In the genomic region with DNA sequence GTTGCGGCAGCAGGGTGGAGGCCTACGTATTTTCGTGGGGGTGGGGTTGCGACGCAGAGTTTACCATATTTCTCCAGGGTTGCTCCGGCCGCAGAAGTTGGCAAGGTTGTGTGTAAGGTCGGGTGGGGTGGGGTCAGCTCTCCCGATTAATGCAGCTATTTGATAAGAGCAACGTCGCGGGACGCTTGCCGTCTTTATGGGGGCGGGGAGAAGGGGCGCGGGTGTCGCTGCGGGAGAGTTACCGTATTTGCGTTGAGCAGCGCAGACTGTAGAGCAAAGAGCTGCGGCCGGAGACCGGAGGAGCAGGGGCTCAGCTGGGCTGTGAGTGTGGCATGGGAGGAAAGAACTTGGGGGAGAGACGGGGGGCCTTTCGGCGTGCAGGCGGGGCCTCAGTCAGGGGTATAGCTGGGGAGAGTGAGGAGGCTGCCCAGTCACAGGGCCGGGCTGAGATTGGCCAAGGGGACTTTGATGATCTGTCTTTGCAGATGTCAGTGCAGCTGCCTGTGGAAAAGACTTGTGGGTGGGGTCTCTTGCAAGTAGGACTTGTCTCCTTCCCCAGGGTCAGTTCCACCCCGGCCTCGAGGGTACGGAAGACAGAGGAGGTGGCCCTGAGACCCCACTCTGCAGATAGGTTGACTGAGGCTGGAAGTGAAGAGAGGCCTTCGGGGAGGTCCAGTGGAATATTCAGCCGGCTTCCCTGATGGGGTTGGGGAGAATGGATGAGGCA, we compare ENCODE assay signal across 8 cellular contexts. TPM values are rescaled to one million over a fixed set of nuclear protein-coding genes. Genes with fewer than 3 reads are reported as not detected.
DNase-seq lines count a peak whose midpoint lies in the region; FAIRE-seq and TF ChIP-seq lines count a peak whose summit lies in the region.

No MANE protein-coding gene starts in this region.

- TF ChIP-seq CTCF in WI38 (IDR thresholded peaks at IDR 0.05; ENCODE audit: low read depth, low read length) (no peak), H1 (IDR thresholded peaks at IDR 0.05; ENCODE audit: control extremely low read depth in 1 of 3, insufficient read depth in 1 of 3, low read depth in 1 of 3, low read length in 3 of 3) (no peak)

- peak; percentile 34 for TF ChIP-seq POLR2A in GM19193 (IDR thresholded peaks at IDR 0.05; ENCODE audit: extremely low read depth, insufficient read depth, insufficient read length)
- no peak for TF ChIP-seq POLR2A in H1 (IDR thresholded peaks at IDR 0.05; ENCODE audit: control extremely low read depth in 1 of 2, low read depth in 2 of 2, low read length in 2 of 2)

- peak overlapping the region; percentile 100; the same call in 1 of the 2 replicates for H2BK5ac ChIP-seq in H1 (ENCODE audit: low read depth, low read length)

- H3K36me3 ChIP-seq in H1 (ENCODE audit: control insufficient read depth in 2 of 4, insufficient read depth in 4 of 4, low read length in 3 of 4) = peaks cover 7 to 24% (median 10%) of the 10 kb centered on the region in 4 experiments; a peak in 7 of 8 replicates

- FAIRE-seq in H1 (lab: Jason Lieb, UNC) = no peak

- peak overlapping the region; percentile 45 for H2BK12ac ChIP-seq in H1 (ENCODE audit: low read depth, low read length)

- peak overlapping the region; percentile 4; the same call in 1 of the 2 replicates for H2BK15ac ChIP-seq in H1 (ENCODE audit: low read length)

- H3K79me1 ChIP-seq in H1 (ENCODE audit: low read depth, low read length) = peaks cover 5% of the 10 kb centered on the region

- H4K91ac ChIP-seq in H1 (replicated peaks; ENCODE audit: insufficient read length, low read length) = peak overlapping the region; percentile 80

- CTCF ChIA-PET in H1 (lab: Charles Lee; ENCODE audit: partially characterized antibody) = interaction anchor here (0.9 to 3.8 kb wide), 12 partner anchors 12 to 90 kb away, joined by 3 to 16 read pairs (median 6); no protein-coding TSS in a partner anchor

- H3K18ac ChIP-seq in H1 (ENCODE audit: extremely low read depth, low read length) = peak overlapping the region; percentile 42

- peak overlapping the region; percentile 18; the same call in 1 of the 2 replicates for H2BK20ac ChIP-seq in H1 (ENCODE audit: low read length)

- no peak overlapping the region for H3K4ac ChIP-seq in H1 (replicated peaks; ENCODE audit: insufficient read length, low read depth, low read length)

- no peaks in the 10 kb centered on the region for H4K20me1 ChIP-seq in H1 (replicated peaks in 1 of 2; ENCODE audit: control insufficient read depth in 1 of 2, insufficient read depth in 2 of 2, low read length in 2 of 2)

- no peak overlapping the region for H3K14ac ChIP-seq in H1 (ENCODE audit: insufficient read length)

- DNase-seq in A172 (ENCODE audit: low spot score) = peak; percentile 11
- peak in 1 of 2 experiments; percentile 78 for DNase-seq in H1 (ENCODE audit: low read depth in 1 of 2, low spot score in 2 of 2)
- DNase-seq in midbrain (lab: John Stamatoyannopoulos, UW) = peak; percentile 71
- no peak for DNase-seq in NCI-H345 (lab: John Stamatoyannopoulos, UW)
- DNase-seq in SW 1271 (lab: John Stamatoyannopoulos, UW) = no peak

- peaks cover 4% of the 10 kb centered on the region; the same call in 1 of the 2 replicates for H3K23me2 ChIP-seq in H1 (ENCODE audit: low read depth, low read length)

- H3K4me3 ChIP-seq in WI38 (ENCODE audit: low read depth, low read length) (peak overlapping the region; percentile 64), H1 (ENCODE audit: extremely low read depth in 1 of 4, insufficient read depth in 2 of 4, low read depth in 3 of 4, low read length in 4 of 4) (peak overlapping the region; percentile 49 to 79 (median 61))

- no peak for TF ChIP-seq RAD21 in H1 (IDR thresholded peaks at IDR 0.05 in 1 of 2, conservative IDR thresholded peaks at IDR 0.05 in 1 of 2; ENCODE audit: low read depth in 2 of 2, low read length in 2 of 2)

- peak overlapping the region; percentile 60 for H3K56ac ChIP-seq in H1 (replicated peaks; ENCODE audit: insufficient read length, low read depth, low read length)

- H4K8ac ChIP-seq in H1 (ENCODE audit: extremely low read depth, insufficient read depth, low read length) = peak overlapping the region; percentile 32

- peak overlapping the region; percentile 67; the same call in 1 of the 2 replicates for H2AK5ac ChIP-seq in H1 (ENCODE audit: low read depth, low read length)

- H3K27me3 ChIP-seq in H1 (replicated peaks in 1 of 4; ENCODE audit: control insufficient read depth in 3 of 4, extremely low read depth in 1 of 4, insufficient read depth in 3 of 4, low read length in 3 of 4) = no peaks in the 10 kb centered on the region

- H3K23ac ChIP-seq in H1 (ENCODE audit: insufficient read length) = no peak overlapping the region

- peak overlapping the region in 3 of 4 experiments; percentile 8 to 43 (median 42); a peak in 4 of 7 replicates for H3K9ac ChIP-seq in H1 (replicated peaks in 1 of 4; ENCODE audit: extremely low read depth in 1 of 4, low read depth in 3 of 4, low read length in 3 of 4)

- POLR2A ChIA-PET in H1 (lab: Charles Lee; ENCODE audit: partially characterized antibody) = interaction anchor here (0.7 to 14.9 kb wide), 14 partner anchors 8 to 94 kb away, joined by 3 to 230 read pairs (median 8); a partner anchor contains a TSS

- peaks cover 0 to 24% of the 10 kb centered on the region in 2 experiments; a peak in 2 of 4 replicates for H3K79me2 ChIP-seq in H1 (ENCODE audit: control insufficient read depth in 1 of 2, insufficient read depth in 2 of 2, low read length in 2 of 2)

- H2BK120ac ChIP-seq in H1 (replicated peaks; ENCODE audit: low read depth, low read length) = peak overlapping the region; percentile 81

- H2AFZ ChIP-seq in H1 (ENCODE audit: low read length) = no peak overlapping the region

- H3K4me2 ChIP-seq in H1 (ENCODE audit: insufficient read depth in 1 of 2, low read depth in 2 of 2, low read length in 2 of 2) = peak overlapping the region; percentile 75 to 77

- 7% methylated on average over 29 of the region's 35 CpGs; no CpG with 5 or more reads in 1 of the 2 experiments for WGBS in H1 (ENCODE audit: extremely low coverage in 1 of 2, insufficient coverage in 1 of 2, insufficient read length in 1 of 2, insufficient replicate concordance in 2 of 2, low coverage in 1 of 2, low lambda C conversion rate in 2 of 2, missing lambda C conversion rate in 1 of 2), 2 experiments

- no peak for TF ChIP-seq EP300 in H1 (IDR thresholded peaks at IDR 0.05; ENCODE audit: borderline replicate concordance in 1 of 2, low read depth in 2 of 2, low read length in 2 of 2)

- H3K27ac ChIP-seq in H1 (ENCODE audit: low read depth, low read length) = peak overlapping the region; percentile 40; the same call in 1 of the 2 replicates
- peak overlapping the region; percentile 89 for H3K27ac ChIP-seq in temporal lobe (ENCODE audit: low read depth, low read length)

- peak overlapping the region; percentile 60 for H4K5ac ChIP-seq in H1 (ENCODE audit: insufficient read length, low read depth, low read length)

- H3K4me1 ChIP-seq in H1 (replicated peaks in 1 of 4; ENCODE audit: control insufficient read depth in 3 of 4, insufficient read depth in 4 of 4, low read length in 3 of 4) = peaks cover 34 to 51% (median 40%) of the 10 kb centered on the region in 4 experiments

- H3K9me3 ChIP-seq in H1 (ENCODE audit: insufficient read depth in 2 of 2, low read depth in 1 of 2, low read length in 1 of 2) = no peaks in the 10 kb centered on the region

TF ChIP-seq in H1, 55 proteins besides CTCF, POLR2A, EP300 and RAD21 (continues in another document):
- TF ChIP-seq FOSL1 (IDR thresholded peaks at IDR 0.05; ENCODE audit: insufficient read depth, low read depth, low read length) (0 out of 2 replicates have a peak, but pooled peaks have one; percentile 75), ASH2L (IDR thresholded peaks at IDR 0.05; ENCODE audit: low read length) (peak; percentile 45), MAFK (IDR thresholded peaks at IDR 0.05; ENCODE audit: low read depth, low read length) (peak; percentile 50; the same call in 1 of the 2 replicates), KDM1A (IDR thresholded peaks at IDR 0.05; ENCODE audit: borderline replicate concordance, low read length) (peak; percentile 79)

RNA-seq across cellular contexts. Expression of a gene that starts 26.6 kb away (rescaled TPM):
- 5.7 and 11.1 TPM in 2 replicates for total RNA-seq in A172 (2014; rRNA removed; shearing (Covaris generic))
- total RNA-seq in H1 (2021; fragmentation: NEBNext Ultra II Directional; extraction: Animal tissue kit (Norgen Biotek cat#: 25700)) = 21.5 and 24.9 TPM in 2 replicates
- 13.6 and 22.5 TPM in 2 replicates for polyA plus RNA-seq in H1 (2011; rRNA removed)
- 23.8 TPM for polyA plus RNA-seq in H1 (2011; cell fraction: cytosol; rRNA removed)
- polyA plus RNA-seq in H1 (2011; cell fraction: nucleus; rRNA removed) = 26.9 TPM
- polyA plus RNA-seq in H1 (2012, experiment 1 of 2) = 12.3 to 21.8 TPM (median 20.3 TPM) in 4 replicates
- polyA plus RNA-seq in H1 (2012, experiment 2 of 2) = 13.0 TPM
- polyA plus RNA-seq in H1 (2013, experiment 1 of 2) = 9.1 TPM
- 8.5 TPM for polyA plus RNA-seq in H1 (2013, experiment 2 of 2)
- 2.5 and 2.9 TPM in 2 replicates for polyA minus RNA-seq in H1 (2011; rRNA and poly(A)+ RNA removed)
- 21.4 TPM for polyA minus RNA-seq in H1 (2011; cell fraction: cytosol; rRNA and poly(A)+ RNA removed)
- 15.7 TPM for polyA minus RNA-seq in H1 (2011; cell fraction: nucleus; rRNA and poly(A)+ RNA removed)
- total RNA-seq in temporal lobe = 9.3 TPM

RNA-seq across cellular contexts. Expression of a gene that starts 37.1 kb away (rescaled TPM):
- total RNA-seq in A172 (2014; rRNA removed; shearing (Covaris generic)) = 237 and 258 TPM in 2 replicates
- total RNA-seq in H1 (2021; fragmentation: NEBNext Ultra II Directional; extraction: Animal tissue kit (Norgen Biotek cat#: 25700)) = 125 and 130 TPM in 2 replicates
- polyA plus RNA-seq in H1 (2011; rRNA removed) = 98.6 and 147 TPM in 2 replicates
- polyA plus RNA-seq in H1 (2011; cell fraction: cytosol; rRNA removed) = 110 TPM
- polyA plus RNA-seq in H1 (2011; cell fraction: nucleus; rRNA removed) = 159 TPM
- 81.6 to 105 TPM (median 96.5 TPM) in 4 replicates for polyA plus RNA-seq in H1 (2012, experiment 1 of 2)
- 86.7 TPM for polyA plus RNA-seq in H1 (2012, experiment 2 of 2)
- polyA plus RNA-seq in H1 (2013, experiment 1 of 2) = 78.2 TPM
- polyA plus RNA-seq in H1 (2013, experiment 2 of 2) = 74.4 TPM
- 39.8 and 47.5 TPM in 2 replicates for polyA minus RNA-seq in H1 (2011; rRNA and poly(A)+ RNA removed)
- 55.6 TPM for polyA minus RNA-seq in H1 (2011; cell fraction: cytosol; rRNA and poly(A)+ RNA removed)
- 72.6 TPM for polyA minus RNA-seq in H1 (2011; cell fraction: nucleus; rRNA and poly(A)+ RNA removed)
- 28.8 TPM for total RNA-seq in temporal lobe

RNA-seq across cellular contexts. Expression of a gene that starts 44.7 kb away (rescaled TPM):
- not detected in 2 replicates for total RNA-seq in A172 (2014; rRNA removed; shearing (Covaris generic))
- total RNA-seq in H1 (2021; fragmentation: NEBNext Ultra II Directional; extraction: Animal tissue kit (Norgen Biotek cat#: 25700)) = not detected in 2 replicates
- polyA plus RNA-seq in H1 (2011; rRNA removed) = not detected in 2 replicates
- polyA plus RNA-seq in H1 (2011; cell fraction: cytosol; rRNA removed) = not detected
- not detected for polyA plus RNA-seq in H1 (2011; cell fraction: nucleus; rRNA removed)
- polyA plus RNA-seq in H1 (2012, experiment 1 of 2) = not detected in 4 replicates
- polyA plus RNA-seq in H1 (2012, experiment 2 of 2) = not detected
- polyA plus RNA-seq in H1 (2013, experiment 1 of 2) = not detected
- 0.02 TPM for polyA plus RNA-seq in H1 (2013, experiment 2 of 2)
- polyA minus RNA-seq in H1 (2011; rRNA and poly(A)+ RNA removed) = not detected in 2 replicates
- not detected for polyA minus RNA-seq in H1 (2011; cell fraction: cytosol; rRNA and poly(A)+ RNA removed)
- 0.20 TPM for polyA minus RNA-seq in H1 (2011; cell fraction: nucleus; rRNA and poly(A)+ RNA removed)
- 0.74 TPM for total RNA-seq in temporal lobe

Comparison
In these comparisons a context has a peak if more than half of its experiments do, and no peak if none do; other contexts are left out.
1. DNase-seq: peak in A172 (single experiment) and midbrain (single experiment); none in NCI-H345 (single experiment) and SW 1271 (0 of 2).